Comparison of ENCODE assay signal across 8 cellular contexts in the genomic region with DNA sequence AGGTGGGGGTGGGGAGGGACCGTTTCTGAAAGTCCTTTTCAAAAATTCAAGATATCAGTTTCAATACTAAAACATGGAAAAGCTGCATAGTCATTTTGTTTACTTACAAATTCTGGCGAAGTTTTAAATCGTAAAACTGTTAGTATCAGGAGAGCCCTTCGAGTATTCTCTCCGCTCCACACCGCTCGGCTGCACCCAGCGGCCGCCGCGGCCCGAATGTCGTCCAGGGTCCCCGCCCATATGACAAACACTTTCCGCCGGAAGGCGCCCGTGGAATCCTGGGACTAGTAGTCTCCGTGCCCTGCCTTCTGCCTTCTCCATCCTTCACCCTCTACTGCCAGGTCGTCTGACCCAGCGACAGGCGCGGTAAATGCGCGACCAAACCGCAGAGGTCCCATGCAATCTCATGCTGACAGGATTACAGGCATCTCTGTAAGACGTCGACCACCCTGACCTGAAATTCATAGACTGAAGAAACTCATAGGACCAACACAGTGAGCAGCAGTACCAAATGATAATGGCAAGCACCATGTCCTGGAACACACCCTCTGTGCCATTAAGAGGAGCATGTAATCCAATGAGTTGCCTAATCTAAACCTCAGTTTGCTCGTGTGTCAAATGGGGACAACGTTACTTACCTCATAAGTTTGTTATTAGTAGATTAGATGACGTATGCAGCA. TPM values are rescaled to one million over a fixed set of nuclear protein-coding genes. Genes with fewer than 3 reads are reported as not detected.
A peak's percentile ranks its signal among the peaks of the same experiment; 100 is the strongest.
DNase-seq lines count a peak whose midpoint lies in the region; ATAC-seq and TF ChIP-seq lines count a peak whose summit lies in the region.

A gene (minus strand): TSS at position 218 of the 680 bp plus-strand sequence. CDS start 25,138 bp downstream, outside the sequence.

- peaks cover 48% of the 10 kb centered on the region for H3K36me3 Mint-ChIP-seq in Calu3 (ENCODE audit: insufficient read depth, unreplicated experiment)

- H3K27ac ChIP-seq in HUES48 (ENCODE audit: low read depth, low read length) (peak within 1 kb of the TSS; percentile 26), OCI-LY7 (ENCODE audit: low read depth, low read length, poor library complexity, severe bottlenecking) (peak within 1 kb of the TSS; percentile 38)

- H4K20me1 ChIP-seq in OCI-LY7 (ENCODE audit: insufficient read depth, low read length): peaks cover 11% of the 10 kb centered on the region

- H3K4me2 ChIP-seq in OCI-LY7 (ENCODE audit: low read length): peak within 1 kb of the TSS; percentile 77

- no peaks in the 10 kb centered on the region for H3K27me3 ChIP-seq in HUES48 (ENCODE audit: control insufficient read depth, insufficient read depth, low read length)
- H3K27me3 ChIP-seq in mononuclear cell (ENCODE audit: insufficient read depth, low read length): no peaks in the 10 kb centered on the region

- intact Hi-C loops in Calu3 (cut with micrococcal nuclease; ENCODE audit: unreplicated experiment): loop anchor here (2.0 kb wide), 1 partner anchor 279 kb away; no protein-coding TSS in a partner anchor
- intact Hi-C loops in OCI-LY7 (cut with micrococcal nuclease; ENCODE audit: unreplicated experiment): no loop called here

- H3K4me3 ChIP-seq in HUES48 (ENCODE audit: low read depth, low read length) (peak within 1 kb of the TSS; percentile 85), OCI-LY7 (ENCODE audit: low read depth, low read length, poor library complexity, severe bottlenecking) (peak within 1 kb of the TSS; percentile 79), mononuclear cell (ENCODE audit: low read length) (peak within 1 kb of the TSS; percentile 74)

- H3K9ac ChIP-seq in HUES48 (ENCODE audit: low read depth, low read length): peak within 1 kb of the TSS; percentile 67

- H3K9me3 Mint-ChIP-seq in Calu3 (ENCODE audit: low read depth, unreplicated experiment): no peaks in the 10 kb centered on the region

- BruUV-seq in Calu3 (replicated peaks; lab: Mats Ljungman, UMichigan): no TSS peak
- no TSS peak for BruUV-seq in OCI-LY7 (replicated peaks; lab: Mats Ljungman, UMichigan)

- no peaks in the 10 kb centered on the region for H3K9me2 ChIP-seq in OCI-LY7 (ENCODE audit: insufficient read depth, low read length)

- CTCF ChIA-PET in Calu3 (lab: Charles Lee) (no interaction called here), OCI-LY7 (lab: Charles Lee; ENCODE audit: unreplicated experiment) (no interaction called here)

- H3K4me1 ChIP-seq in HUES48 (ENCODE audit: control insufficient read depth, insufficient read depth, low read length) (peaks cover 12% of the 10 kb centered on the region; the same call in 1 of the 2 replicates), OCI-LY7 (ENCODE audit: insufficient read depth, low read length, poor library complexity, severe bottlenecking) (peaks cover 45% of the 10 kb centered on the region), mononuclear cell (ENCODE audit: insufficient read depth, low read length) (peaks cover 26% of the 10 kb centered on the region)

- H3K27ac Mint-ChIP-seq in Calu3 (ENCODE audit: unreplicated experiment): peak within 1 kb of the TSS; percentile 95

- peaks cover 58% of the 10 kb centered on the region for H3K4me1 Mint-ChIP-seq in Calu3 (ENCODE audit: low read depth, unreplicated experiment)

- H3K9me3 ChIP-seq in HUES48 (ENCODE audit: control insufficient read depth, insufficient read depth, low read length) (no peaks in the 10 kb centered on the region), OCI-LY7 (ENCODE audit: low read length) (no peaks in the 10 kb centered on the region), mononuclear cell (ENCODE audit: low read depth, low read length) (no peaks in the 10 kb centered on the region)

- no peaks in the 10 kb centered on the region for H3K27me3 Mint-ChIP-seq in Calu3 (ENCODE audit: unreplicated experiment)

- peak within 1 kb of the TSS; percentile 79 for H3K4me3 Mint-ChIP-seq in Calu3 (ENCODE audit: low read depth, unreplicated experiment)

- H3K36me3 ChIP-seq in HUES48 (ENCODE audit: control insufficient read depth, insufficient read depth, low read length) (peaks cover 21% of the 10 kb centered on the region), OCI-LY7 (ENCODE audit: insufficient read depth, low read length) (peaks cover 35% of the 10 kb centered on the region)

- peak; percentile 92 for DNase-seq in Calu3
- DNase-seq in OCI-LY7 (ENCODE audit: low spot score): peak; percentile 91
- peak; percentile 79 for DNase-seq in activated T-cell treated with anti-CD3 and anti-CD28 coated beads for 1 hour (ENCODE audit: low read depth)
- peak; percentile 81 for DNase-seq in epidermal melanocyte (ENCODE audit: insufficient read length, low spot score)
- DNase-seq in stimulated activated CD8-positive, alpha-beta memory T cell treated with anti-CD3 and anti-CD28 coated beads, Interleukin-4, amount 100 ng/mL, for 24 hours (ENCODE audit: low read depth): peak; percentile 82

- peaks cover 55% of the 10 kb centered on the region for H3K79me2 ChIP-seq in OCI-LY7 (ENCODE audit: insufficient read depth, low read depth, low read length)

- ATAC-seq in GM21390 (IDR thresholded peaks at IDR 0.05; ENCODE audit: unreplicated experiment): peak; percentile 57

- TF ChIP-seq CTCF in Calu3 (IDR thresholded peaks at IDR 0.05; ENCODE audit: unreplicated experiment) (no peak), OCI-LY7 (conservative IDR thresholded peaks at IDR 0.05; ENCODE audit: low read length) (no peak)

- POLR2A ChIA-PET in OCI-LY7 (lab: Charles Lee): interaction anchor here (0.6 to 1.0 kb wide), 8 partner anchors 10 to 1302 kb away, joined by 3 to 6 read pairs (median 4); no protein-coding TSS in a partner anchor

- peak within 1 kb of the TSS; percentile 92 for H2AFZ ChIP-seq in OCI-LY7 (ENCODE audit: low read length)

RNA-seq across cellular contexts. Expression of the gene that starts here (rescaled TPM):
- 115 and 121 TPM in 2 replicates for total RNA-seq in Calu3 (2022)
- 21.6 and 31.0 TPM in 2 replicates for total RNA-seq in OCI-LY7 (2014; rRNA removed; shearing (Covaris generic))
- total RNA-seq in OCI-LY7 (2022): 47.9 and 49.9 TPM in 2 replicates
- 69.7 TPM for total RNA-seq in mononuclear cell

Comparison
In these comparisons a context has a peak if more than half of its experiments do, and no peak if none do; other contexts are left out.
1. Peak in every context shown above with its lines: DNase-seq, ATAC-seq, H3K4me3 ChIP-seq and H3K27ac ChIP-seq.